ENCODE assay signal across 8 cellular contexts in genomic region chr15:64046347-64047153, GRCh38. TPM values are rescaled to one million over a fixed set of nuclear protein-coding genes. Genes with fewer than 3 reads are reported as not detected.
DNase-seq lines count a peak whose midpoint lies in the region; ATAC-seq and TF ChIP-seq lines count a peak whose summit lies in the region.

TSS of gene DAPK2 (minus strand) at chr15:64046485. CDS start at chr15:64040261, 6,224 bp downstream.

- TF ChIP-seq CTCF in RWPE2 (IDR thresholded peaks at IDR 0.05; ENCODE audit: poor library complexity, severe bottlenecking) (peak; percentile 99), foreskin fibroblast (IDR thresholded peaks at IDR 0.05; ENCODE audit: low read depth, low read length) (peak; percentile 67), neural cell (IDR thresholded peaks at IDR 0.05; ENCODE audit: poor library complexity, severe bottlenecking) (peak; percentile 75)

- H3K4me1 ChIP-seq in RWPE2 (ENCODE audit: insufficient read depth, poor library complexity, severe bottlenecking), result peaks cover 5% of the 10 kb centered on the region

- H3K4me3 Mint-ChIP-seq in stimulated activated naive CD8-positive, alpha-beta T cell treated with anti-CD3 and anti-CD28 coated beads, Interleukin-15, Interleukin-2, amounts not matched to agents 100 ng/mL and 50 ng/mL, for 24 hours, result peak within 1 kb of the TSS; percentile 73

- peaks cover 19% of the 10 kb centered on the region for H3K27me3 Mint-ChIP-seq in stimulated activated naive CD8-positive, alpha-beta T cell treated with anti-CD3 and anti-CD28 coated beads, Interleukin-15, Interleukin-2, amounts not matched to agents 100 ng/mL and 50 ng/mL, for 24 hours

- H3K36me3 Mint-ChIP-seq in stimulated activated naive CD8-positive, alpha-beta T cell treated with anti-CD3 and anti-CD28 coated beads, Interleukin-15, Interleukin-2, amounts not matched to agents 100 ng/mL and 50 ng/mL, for 24 hours (ENCODE audit: low read depth), result no peaks in the 10 kb centered on the region

- H3K9me3 ChIP-seq in RWPE2 (ENCODE audit: severe bottlenecking) (no peaks in the 10 kb centered on the region), neural cell (ENCODE audit: low read length) (no peaks in the 10 kb centered on the region)

- H3K27ac ChIP-seq in RWPE2 (ENCODE audit: poor library complexity, severe bottlenecking) (no peak within 1 kb of the TSS), neural cell (ENCODE audit: low read length) (no peak within 1 kb of the TSS)

- ATAC-seq in HG03280 (IDR thresholded peaks at IDR 0.05; ENCODE audit: unreplicated experiment) (peak; percentile 62), RWPE2 (ENCODE audit: low read depth) (peak; percentile 82)

- no peaks in the 10 kb centered on the region for H3K9me2 ChIP-seq in neural cell (ENCODE audit: insufficient read depth, low read length)

- H3K27me3 ChIP-seq in RWPE2 (ENCODE audit: insufficient read depth, poor library complexity, severe bottlenecking) (no peaks in the 10 kb centered on the region), neural cell (ENCODE audit: insufficient read depth, low read depth, low read length) (peaks cover 16% of the 10 kb centered on the region)

- no peak within 1 kb of the TSS for H3K4me2 ChIP-seq in neural cell (ENCODE audit: low read length)

- H3K4me1 Mint-ChIP-seq in stimulated activated naive CD8-positive, alpha-beta T cell treated with anti-CD3 and anti-CD28 coated beads, Interleukin-15, Interleukin-2, amounts not matched to agents 100 ng/mL and 50 ng/mL, for 24 hours (ENCODE audit: low read depth), result peaks cover 16% of the 10 kb centered on the region

- DNase-seq in NCI-H146 (lab: John Stamatoyannopoulos, UW) (peak; percentile 66), NCI-H146 treated with DMSO at 0.1 percent for 48 hours (lab: John Stamatoyannopoulos, UW; ENCODE audit: unreplicated experiment) (no peak), RWPE2 (ENCODE audit: low spot score) (peak; percentile 78), foreskin fibroblast (peak; percentile 41 to 84)
- DNase-seq in activated effector memory CD4-positive, alpha-beta T cell treated with anti-CD3 and anti-CD28 coated beads, Interleukin-2, amount 50 U/mL, for 16 hours, result peak; percentile 87

- no peak within 1 kb of the TSS for H2AFZ ChIP-seq in neural cell (ENCODE audit: low read depth, low read length)

- H3K9ac ChIP-seq in neural cell (ENCODE audit: low read length), result peak within 1 kb of the TSS; percentile 5

- no peaks in the 10 kb centered on the region for H3F3A ChIP-seq in neural cell (ENCODE audit: insufficient read depth, low read length, poor library complexity, severe bottlenecking)

- H3K27ac Mint-ChIP-seq in stimulated activated naive CD8-positive, alpha-beta T cell treated with anti-CD3 and anti-CD28 coated beads, Interleukin-15, Interleukin-2, amounts not matched to agents 100 ng/mL and 50 ng/mL, for 24 hours, result no peak within 1 kb of the TSS

- H3K4me3 ChIP-seq in RWPE2 (ENCODE audit: severe bottlenecking) (peak within 1 kb of the TSS; percentile 45), foreskin fibroblast (ENCODE audit: low read depth in 1 of 2, low read length in 2 of 2) (peak within 1 kb of the TSS; percentile 64 to 69), neural cell (ENCODE audit: low read length) (peak within 1 kb of the TSS; percentile 62)

- H4K20me1 ChIP-seq in neural cell (ENCODE audit: insufficient read depth), result no peaks in the 10 kb centered on the region

- no peaks in the 10 kb centered on the region for H3K79me2 ChIP-seq in neural cell (replicated peaks; ENCODE audit: insufficient read depth, low read length)

- TF ChIP-seq EP300 in neural cell (conservative IDR thresholded peaks at IDR 0.05; ENCODE audit: poor library complexity, severe bottlenecking), result no peak

- peak; percentile 49 for TF ChIP-seq RAD21 in neural cell (conservative IDR thresholded peaks at IDR 0.05)

- H3K36me3 ChIP-seq in RWPE2 (ENCODE audit: low read depth), result no peaks in the 10 kb centered on the region
- no peaks in the 10 kb centered on the region for H3K36me3 ChIP-seq in neural cell (ENCODE audit: insufficient read depth, low read length)

- H3K9me3 Mint-ChIP-seq in stimulated activated naive CD8-positive, alpha-beta T cell treated with anti-CD3 and anti-CD28 coated beads, Interleukin-15, Interleukin-2, amounts not matched to agents 100 ng/mL and 50 ng/mL, for 24 hours, result no peaks in the 10 kb centered on the region

TF ChIP-seq in neural cell, 6 proteins besides CTCF, POLR2A, EP300 and RAD21:
- TF ChIP-seq EZH2 (IDR thresholded peaks at IDR 0.05; ENCODE audit: borderline replicate concordance, insufficient read depth, low read length, poor library complexity, severe bottlenecking), result no peak
- no peak for TF ChIP-seq POLR2AphosphoS5 (IDR thresholded peaks at IDR 0.05)
- peak; percentile 66 for TF ChIP-seq SMC3 (conservative IDR thresholded peaks at IDR 0.05; ENCODE audit: poor library complexity)
- no peak for TF ChIP-seq TAF1 (IDR thresholded peaks at IDR 0.05; ENCODE audit: low read depth)
- TF ChIP-seq, protein P1, sequence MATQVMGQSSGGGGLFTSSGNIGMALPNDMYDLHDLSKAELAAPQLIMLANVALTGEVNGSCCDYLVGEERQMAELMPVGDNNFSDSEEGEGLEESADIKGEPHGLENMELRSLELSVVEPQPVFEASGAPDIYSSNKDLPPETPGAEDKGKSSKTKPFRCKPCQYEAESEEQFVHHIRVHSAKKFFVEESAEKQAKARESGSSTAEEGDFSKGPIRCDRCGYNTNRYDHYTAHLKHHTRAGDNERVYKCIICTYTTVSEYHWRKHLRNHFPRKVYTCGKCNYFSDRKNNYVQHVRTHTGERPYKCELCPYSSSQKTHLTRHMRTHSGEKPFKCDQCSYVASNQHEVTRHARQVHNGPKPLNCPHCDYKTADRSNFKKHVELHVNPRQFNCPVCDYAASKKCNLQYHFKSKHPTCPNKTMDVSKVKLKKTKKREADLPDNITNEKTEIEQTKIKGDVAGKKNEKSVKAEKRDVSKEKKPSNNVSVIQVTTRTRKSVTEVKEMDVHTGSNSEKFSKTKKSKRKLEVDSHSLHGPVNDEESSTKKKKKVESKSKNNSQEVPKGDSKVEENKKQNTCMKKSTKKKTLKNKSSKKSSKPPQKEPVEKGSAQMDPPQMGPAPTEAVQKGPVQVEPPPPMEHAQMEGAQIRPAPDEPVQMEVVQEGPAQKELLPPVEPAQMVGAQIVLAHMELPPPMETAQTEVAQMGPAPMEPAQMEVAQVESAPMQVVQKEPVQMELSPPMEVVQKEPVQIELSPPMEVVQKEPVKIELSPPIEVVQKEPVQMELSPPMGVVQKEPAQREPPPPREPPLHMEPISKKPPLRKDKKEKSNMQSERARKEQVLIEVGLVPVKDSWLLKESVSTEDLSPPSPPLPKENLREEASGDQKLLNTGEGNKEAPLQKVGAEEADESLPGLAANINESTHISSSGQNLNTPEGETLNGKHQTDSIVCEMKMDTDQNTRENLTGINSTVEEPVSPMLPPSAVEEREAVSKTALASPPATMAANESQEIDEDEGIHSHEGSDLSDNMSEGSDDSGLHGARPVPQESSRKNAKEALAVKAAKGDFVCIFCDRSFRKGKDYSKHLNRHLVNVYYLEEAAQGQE (IDR thresholded peaks at IDR 0.05; ENCODE audit: borderline replicate concordance), result no peak
- no peak for TF ChIP-seq MXI1 (conservative IDR thresholded peaks at IDR 0.05; ENCODE audit: poor library complexity, severe bottlenecking)

RNA-seq across cellular contexts. Expression of gene DAPK2, which starts in this region (rescaled TPM):
- polyA plus RNA-seq in neural cell, result 0.18 and 0.78 TPM in 2 replicates
- polyA minus RNA-seq in neural cell, result 0.81 and 0.97 TPM in 2 replicates
